In the genomic region with DNA sequence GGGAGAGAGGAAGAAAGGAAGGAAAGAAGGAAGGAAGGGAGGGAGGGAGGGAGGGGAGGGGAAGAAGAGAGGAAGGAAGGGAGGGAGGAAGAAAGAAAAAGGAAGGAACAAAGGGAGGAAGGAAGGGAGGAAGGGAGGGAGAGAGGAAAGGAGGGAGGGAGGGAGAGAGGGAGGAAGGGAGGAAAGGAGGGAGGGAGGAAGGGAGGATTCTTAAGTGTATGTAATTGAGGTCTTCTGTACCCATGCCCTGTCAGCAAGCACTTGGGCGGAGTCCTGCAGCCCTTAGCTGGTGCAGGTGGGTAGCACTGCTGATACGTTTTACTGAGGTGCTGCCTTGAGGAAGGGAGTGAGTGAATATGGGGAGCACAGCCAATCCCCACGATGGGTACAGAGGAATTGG, we compare ENCODE assay signal across 1 cellular context.
TF ChIP-seq lines count a peak whose summit lies in the region.

No MANE protein-coding gene starts in this region.

TF ChIP-seq in HEK293, 187 proteins besides CTCF, POLR2A, EP300 and RAD21 (continued from another document):
- TF ChIP-seq, protein P1, sequence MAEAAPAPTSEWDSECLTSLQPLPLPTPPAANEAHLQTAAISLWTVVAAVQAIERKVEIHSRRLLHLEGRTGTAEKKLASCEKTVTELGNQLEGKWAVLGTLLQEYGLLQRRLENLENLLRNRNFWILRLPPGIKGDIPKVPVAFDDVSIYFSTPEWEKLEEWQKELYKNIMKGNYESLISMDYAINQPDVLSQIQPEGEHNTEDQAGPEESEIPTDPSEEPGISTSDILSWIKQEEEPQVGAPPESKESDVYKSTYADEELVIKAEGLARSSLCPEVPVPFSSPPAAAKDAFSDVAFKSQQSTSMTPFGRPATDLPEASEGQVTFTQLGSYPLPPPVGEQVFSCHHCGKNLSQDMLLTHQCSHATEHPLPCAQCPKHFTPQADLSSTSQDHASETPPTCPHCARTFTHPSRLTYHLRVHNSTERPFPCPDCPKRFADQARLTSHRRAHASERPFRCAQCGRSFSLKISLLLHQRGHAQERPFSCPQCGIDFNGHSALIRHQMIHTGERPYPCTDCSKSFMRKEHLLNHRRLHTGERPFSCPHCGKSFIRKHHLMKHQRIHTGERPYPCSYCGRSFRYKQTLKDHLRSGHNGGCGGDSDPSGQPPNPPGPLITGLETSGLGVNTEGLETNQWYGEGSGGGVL (tag by site-specific recombination; IDR thresholded peaks at IDR 0.05): 0 out of 2 replicates have a peak, but pooled peaks have one; percentile 26
- TF ChIP-seq, protein P2, sequence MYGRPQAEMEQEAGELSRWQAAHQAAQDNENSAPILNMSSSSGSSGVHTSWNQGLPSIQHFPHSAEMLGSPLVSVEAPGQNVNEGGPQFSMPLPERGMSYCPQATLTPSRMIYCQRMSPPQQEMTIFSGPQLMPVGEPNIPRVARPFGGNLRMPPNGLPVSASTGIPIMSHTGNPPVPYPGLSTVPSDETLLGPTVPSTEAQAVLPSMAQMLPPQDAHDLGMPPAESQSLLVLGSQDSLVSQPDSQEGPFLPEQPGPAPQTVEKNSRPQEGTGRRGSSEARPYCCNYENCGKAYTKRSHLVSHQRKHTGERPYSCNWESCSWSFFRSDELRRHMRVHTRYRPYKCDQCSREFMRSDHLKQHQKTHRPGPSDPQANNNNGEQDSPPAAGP (tag by site-specific recombination; IDR thresholded peaks at IDR 0.05): peak; percentile 29; the same call in 1 of the 2 replicates
- TF ChIP-seq ZNF777 (tag by site-specific recombination; IDR thresholded peaks at IDR 0.05; ENCODE audit: borderline replicate concordance) (no peak), ZIC2 (tag by site-specific recombination; IDR thresholded peaks at IDR 0.05) (no peak)
